6 cellular contexts compared by ENCODE assay signal in genomic region chr12:75771023-75771422, GRCh38.
"Had no signal": no experiment of that assay in that cellular context is flagged by ENCODE, and none has a peak within 500 bp of the region (broad histone marks: within the 10 kb centered on the region; RNA-seq: fewer than 3 reads in every experiment).

No MANE protein-coding gene starts in this region.

- FAIRE-seq: HTR-8/SVneo had no signal

- H3K9me3 ChIP-seq: HAP-1 had no signal

- H2AFZ ChIP-seq: GM23248 had no signal

- H3K27ac ChIP-seq: GM23248 had no signal

- H3K9ac ChIP-seq: GM23248 had no signal

- H3K36me3 ChIP-seq: HAP-1 had no signal

- DNase-seq: GM23248, GOT3, H7, KBM-7 had no signal

- H3K4me3 ChIP-seq: GM23248, HAP-1 had no signal
